Comparison of ENCODE assay signal across 25 cellular contexts in genomic region chr19:56707821-56708220, GRCh38. TPM values are rescaled to one million over a fixed set of nuclear protein-coding genes. Genes with fewer than 3 reads are reported as not detected.
DNase-seq lines count a peak whose midpoint lies in the region; ATAC-seq and TF ChIP-seq lines count a peak whose summit lies in the region.
"Had no signal": no experiment of that assay in that cellular context is flagged by ENCODE, and none has a peak within 500 bp of the region (broad histone marks: within the 10 kb centered on the region; RNA-seq: fewer than 3 reads in every experiment).

No MANE protein-coding gene starts in this region.

- intact Hi-C loops in head of caudate nucleus (cut with DNase I): no loop called here
- intact Hi-C loops in gastrocnemius medialis (cut with DNase I; ENCODE audit: low total_unique reads): no loop called here

- DNase-seq in head of caudate nucleus (peak in 35 of 42 donors; percentile 16 to 85 (median 62)), middle frontal gyrus (ENCODE audit: extremely low spot score, low spot score) (peak; percentile 51), NCI-H82 treated with DMSO at 0.1 percent for 48 hours (lab: John Stamatoyannopoulos, UW; ENCODE audit: unreplicated experiment) (no peak), gastrocnemius medialis (no peak)
- no peak for DNase-seq in activated CD4-positive, alpha-beta T cell treated with anti-CD3 and anti-CD28 coated beads, Interleukin-2, amount 50 U/mL, for 48 hours
- DNase-seq: BE2C; CD4-positive, CD25-positive, alpha-beta regulatory T cell; COR-L47; DMS79 treated with DMSO at 0.1 percent for 48 hours; HCEC 1CT; MM.1S; NCI-H1048; NCI-H1417 treated with DMSO at 0.1 percent for 48 hours; NCI-H187 treated with DMSO at 0.1 percent for 48 hours; NCI-H2107; NCI-H510A had no signal

- peak overlapping the region; percentile 78 for H3K27ac ChIP-seq in angular gyrus (ENCODE audit: low read depth, low read length)
- H3K27ac ChIP-seq in temporal lobe (ENCODE audit: low read depth, low read length): peak overlapping the region; percentile 85
- H3K27ac ChIP-seq in gastrocnemius medialis: no peak overlapping the region
- H3K27ac ChIP-seq: HL-60 had no signal

- no peak for ATAC-seq in gastrocnemius medialis
- ATAC-seq: GM23338, HepG2, K562, Panc1, SK-N-SH treated with all-trans-retinoic acid at 6 μM for 48 hours had no signal

- no peak for TF ChIP-seq CTCF in gastrocnemius medialis (IDR thresholded peaks at IDR 0.05 in 4 of 5, conservative IDR thresholded peaks at IDR 0.05 in 1 of 5)

- H3K36me3 ChIP-seq in gastrocnemius medialis: no peaks in the 10 kb centered on the region
- H3K36me3 ChIP-seq: BE2C had no signal

- no peak overlapping the region for H3K4me3 ChIP-seq in gastrocnemius medialis
- H3K4me3 ChIP-seq: GM23338, K562 had no signal

- no peaks in the 10 kb centered on the region for H3K27me3 ChIP-seq in gastrocnemius medialis
- H3K27me3 ChIP-seq: BE2C had no signal

- in situ Hi-C loops in gastrocnemius medialis (cut with MboI; ENCODE audit: low sequenced_read_pairs in 4 of 4): no loop called here

- no peak for TF ChIP-seq POLR2A in gastrocnemius medialis (IDR thresholded peaks at IDR 0.05)

- no peaks in the 10 kb centered on the region for H3K9me3 ChIP-seq in gastrocnemius medialis
- H3K9me3 ChIP-seq: BE2C had no signal

- no peaks in the 10 kb centered on the region for H3K4me1 ChIP-seq in gastrocnemius medialis
- H3K4me1 ChIP-seq: BE2C had no signal

RNA-seq across cellular contexts. Expression of gene ZNF835, which starts 36.3 kb away (rescaled TPM):
- total RNA-seq in temporal lobe (4.9 TPM), gastrocnemius medialis (1 to 10 TPM in 2 of 4 donors, under 1 TPM in 2; 0.27 to 2.4 (median 0.71) TPM)
- total RNA-seq: HepG2, HT-29, K562 had no signal

Comparison
In these comparisons a context has a peak if more than half of its experiments do, and no peak if none do; other contexts are left out.
1. H3K27ac ChIP-seq: peak in angular gyrus (single experiment) and temporal lobe (single experiment); none in gastrocnemius medialis (0 of 4).
2. DNase-seq: peak in head of caudate nucleus (35 of 42) and middle frontal gyrus (single experiment); none in NCI-H82 treated with DMSO at 0.1 percent for 48 hours (single experiment), gastrocnemius medialis (0 of 2) and activated CD4-positive, alpha-beta T cell treated with anti-CD3 and anti-CD28 coated beads, Interleukin-2, amount 50 U/mL, for 48 hours (0 of 2).